1 cellular context compared by ENCODE assay signal in the genomic region with DNA sequence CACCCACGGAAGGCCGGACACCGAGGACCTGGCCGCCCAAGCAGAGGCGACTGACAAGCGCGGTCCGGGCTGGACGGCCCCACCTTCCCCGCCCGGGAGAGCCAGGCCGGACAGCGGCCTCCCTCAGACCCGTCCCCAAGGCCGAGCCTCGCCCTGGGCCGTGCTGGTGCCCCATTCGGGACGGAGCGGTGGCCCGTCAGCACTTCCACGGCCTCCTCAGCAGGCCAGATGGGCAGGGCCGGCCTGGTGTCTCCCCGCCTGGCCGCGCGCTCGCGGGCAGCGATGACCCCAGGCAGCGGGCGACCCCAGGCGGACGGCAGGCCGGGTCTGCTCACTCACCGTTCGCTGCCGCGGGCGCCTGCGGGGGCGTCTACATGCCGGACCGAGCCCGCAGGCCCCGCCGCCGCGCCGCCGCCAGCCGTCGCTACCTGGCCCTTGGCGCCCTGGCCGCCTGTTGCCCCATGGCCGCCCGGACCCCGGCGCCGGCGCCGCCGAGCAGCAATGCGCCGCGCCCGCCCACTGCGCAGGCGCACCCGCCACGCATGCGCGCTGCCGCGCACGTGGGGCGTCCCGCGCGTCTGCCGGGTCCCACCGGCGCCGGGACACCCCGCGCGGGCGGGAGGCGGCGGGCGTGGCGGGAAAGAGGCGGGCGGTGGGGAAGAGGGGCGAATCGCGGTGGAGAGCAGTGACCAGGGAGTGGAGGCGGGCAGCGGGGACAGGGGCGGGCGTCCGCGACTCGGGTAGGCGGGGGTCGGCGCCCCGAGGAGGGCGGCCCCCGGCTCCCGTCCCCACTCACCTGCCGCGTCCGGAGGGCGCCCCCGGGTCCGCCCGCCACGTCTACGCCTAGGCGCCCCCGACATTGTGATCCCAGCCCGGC.
A peak's percentile ranks its signal among the peaks of the same experiment; 100 is the strongest.
TF ChIP-seq lines count a peak whose summit lies in the region.

Gene NADK, minus strand, starts transcription at position 521 of the 877 bp plus-strand sequence. CDS start 13,064 bp downstream, outside the sequence.

TF ChIP-seq in SK-N-SH, 30 proteins besides CTCF, POLR2A, EP300 and RAD21 (continued from another document):
- TF ChIP-seq ZBTB33 (IDR thresholded peaks at IDR 0.05; ENCODE audit: borderline replicate concordance, low read depth) (no peak), CHD2 (IDR thresholded peaks at IDR 0.05; ENCODE audit: low read length, partially characterized antibody) (no peak), YY1 (IDR thresholded peaks at IDR 0.05; ENCODE audit: low read depth) (no peak), FOSL2 (IDR thresholded peaks at IDR 0.05; ENCODE audit: borderline replicate concordance, low read depth) (no peak), MAX (IDR thresholded peaks at IDR 0.05; ENCODE audit: low read depth) (peak; percentile 66), FOXJ3 (CRISPR knock-in tag; IDR thresholded peaks at IDR 0.05) (no peak), NFIC (IDR thresholded peaks at IDR 0.05; ENCODE audit: borderline replicate concordance) (no peak), NRF1 (IDR thresholded peaks at IDR 0.05; ENCODE audit: low read depth, low read length) (peak; percentile 91), TEAD4 (IDR thresholded peaks at IDR 0.05; ENCODE audit: borderline replicate concordance, insufficient read depth) (no peak), MXI1 (IDR thresholded peaks at IDR 0.05; ENCODE audit: low read depth, low read length) (peak; percentile 70; the same call in 1 of the 2 replicates), IRF3 (IDR thresholded peaks at IDR 0.05; ENCODE audit: low read depth, low read length) (no peak), GATA2 (CRISPR knock-in tag; IDR thresholded peaks at IDR 0.05) (no peak), USF1 (IDR thresholded peaks at IDR 0.05; ENCODE audit: borderline replicate concordance, low read depth) (no peak), REST (IDR thresholded peaks at IDR 0.05; ENCODE audit: low read depth, low read length) (no peak)
